Comparison of ENCODE assay signal across 16 cellular contexts in genomic region chr9:110130791-110131416, GRCh38.
A peak's percentile ranks its signal among the peaks of the same experiment; 100 is the strongest.
DNase-seq lines count a peak whose midpoint lies in the region; ATAC-seq and TF ChIP-seq lines count a peak whose summit lies in the region.
"Had no signal": no experiment of that assay in that cellular context is flagged by ENCODE, and none has a peak within 500 bp of the region (broad histone marks: within the 10 kb centered on the region; RNA-seq: fewer than 3 reads in every experiment).

No MANE protein-coding gene starts in this region.

- peak overlapping the region; percentile 71 for H3K27ac Mint-ChIP-seq in HFFc6

- peaks cover 98% of the 10 kb centered on the region for H3K4me1 Mint-ChIP-seq in HFFc6 (ENCODE audit: low read depth)

- H3K27ac ChIP-seq in SJCRH30 (peak overlapping the region; percentile 13; the same call in 1 of the 2 replicates), iPS-20b (ENCODE audit: low read length) (no peak overlapping the region), spleen (peak overlapping the region in 6 of 8 donors; percentile 5 to 85 (median 74))
- H3K27ac ChIP-seq: esophagus squamous epithelium, WERI-Rb-1 had no signal

- WGBS in spleen, 5 donors = 82 to 94% (median 87%) methylated on average over 6 of the region's 6 CpGs

- H3K9me3 Mint-ChIP-seq in HFFc6 = no peaks in the 10 kb centered on the region

- ATAC-seq in stimulated activated naive CD8-positive, alpha-beta T cell treated with anti-CD3 and anti-CD28 coated beads, Interleukin-15, Interleukin-2, amounts not matched to agents 100 U/mL and 50 U/mL, for 24 hours = no peak
- ATAC-seq: left colon had no signal

- TF ChIP-seq CTCF in HFFc6 (IDR thresholded peaks at IDR 0.05) (no peak), spleen (IDR thresholded peaks at IDR 0.05 in 8 of 11, conservative IDR thresholded peaks at IDR 0.05 in 3 of 11) (no peak)

- H3K36me3 ChIP-seq in SJCRH30 (no peaks in the 10 kb centered on the region), iPS-20b (ENCODE audit: insufficient read depth, low read depth, low read length) (peaks cover under 1% of the 10 kb centered on the region; the same call in 1 of the 2 replicates), spleen (peaks cover 0 to 3% (median under 1%) of the 10 kb centered on the region in 6 donors)
- H3K36me3 ChIP-seq: esophagus squamous epithelium, WERI-Rb-1 had no signal

- H3K4me1 ChIP-seq in SJCRH30 = peaks cover 43% of the 10 kb centered on the region
- H3K4me1 ChIP-seq in iPS-20b (ENCODE audit: insufficient read depth, low read length) = peaks cover 46% of the 10 kb centered on the region
- peaks cover 58 to 95% (median 81%) of the 10 kb centered on the region in 6 donors for H3K4me1 ChIP-seq in spleen

- H3K4me3 ChIP-seq in SJCRH30 = no peak overlapping the region
- H3K4me3 ChIP-seq in iPS-20b (ENCODE audit: low read length) = peak overlapping the region; percentile 38; the same call in 1 of the 2 replicates
- no peak overlapping the region for H3K4me3 ChIP-seq in spleen
- H3K4me3 ChIP-seq: esophagus squamous epithelium had no signal

- intact Hi-C loops in spleen (cut with DNase I; ENCODE audit: low total_unique reads) = no loop called here

- H3K9me3 ChIP-seq in SJCRH30 (replicated peaks) (no peaks in the 10 kb centered on the region), iPS-20b (ENCODE audit: insufficient read depth, low read depth, low read length) (no peaks in the 10 kb centered on the region), spleen (no peaks in the 10 kb centered on the region)
- H3K9me3 ChIP-seq: esophagus squamous epithelium had no signal

- H3K36me3 Mint-ChIP-seq in HFFc6 (ENCODE audit: low read depth) = peaks cover 15% of the 10 kb centered on the region

- no peak for TF ChIP-seq POLR2A in spleen (IDR thresholded peaks at IDR 0.05)

- H3K27me3 Mint-ChIP-seq in HFFc6 (ENCODE audit: insufficient read depth) = no peaks in the 10 kb centered on the region; the same call in none of the 2 replicates

- no peak overlapping the region for H3K9ac ChIP-seq in iPS-20b (ENCODE audit: low read depth, low read length)

- H3K27me3 ChIP-seq in SJCRH30 (no peaks in the 10 kb centered on the region), iPS-20b (ENCODE audit: insufficient read depth, low read length) (no peaks in the 10 kb centered on the region), spleen (replicated peaks in 1 of 7) (no peaks in the 10 kb centered on the region)
- H3K27me3 ChIP-seq: esophagus squamous epithelium had no signal

- peak overlapping the region; percentile 57 for H3K4me3 Mint-ChIP-seq in HFFc6

- no peak for DNase-seq in HFFc6
- no peak for DNase-seq in SJCRH30
- no peak for DNase-seq in spleen
- DNase-seq in HuH-7 (ENCODE audit: low spot score) = no peak
- DNase-seq in stimulated activated naive CD8-positive, alpha-beta T cell treated with anti-CD3 and anti-CD28 coated beads, Interleukin-15, Interleukin-2, amounts not matched to agents 100 U/mL and 50 U/mL, for 24 hours = no peak
- no peak for DNase-seq in GM19240 (ENCODE audit: insufficient read length, low spot score)
- DNase-seq in ecto neural progenitor cell (ENCODE audit: low spot score) = no peak
- DNase-seq: activated effector memory CD4-positive, alpha-beta T cell treated with anti-CD3 and anti-CD28 coated beads, Interleukin-2, amount 50 U/mL, for 16 hours; esophagus squamous epithelium; hippocampal formation; left colon; NCI-H1417 treated with DMSO at 0.1 percent for 48 hours; NCI-H345; stimulated activated CD8-positive, alpha-beta memory T cell treated with anti-CD3 and anti-CD28 coated beads, Interleukin-4, amount 100 ng/mL, for 48 hours; WERI-Rb-1 had no signal
